Comparison of ENCODE assay signal across 12 cellular contexts in the genomic region with DNA sequence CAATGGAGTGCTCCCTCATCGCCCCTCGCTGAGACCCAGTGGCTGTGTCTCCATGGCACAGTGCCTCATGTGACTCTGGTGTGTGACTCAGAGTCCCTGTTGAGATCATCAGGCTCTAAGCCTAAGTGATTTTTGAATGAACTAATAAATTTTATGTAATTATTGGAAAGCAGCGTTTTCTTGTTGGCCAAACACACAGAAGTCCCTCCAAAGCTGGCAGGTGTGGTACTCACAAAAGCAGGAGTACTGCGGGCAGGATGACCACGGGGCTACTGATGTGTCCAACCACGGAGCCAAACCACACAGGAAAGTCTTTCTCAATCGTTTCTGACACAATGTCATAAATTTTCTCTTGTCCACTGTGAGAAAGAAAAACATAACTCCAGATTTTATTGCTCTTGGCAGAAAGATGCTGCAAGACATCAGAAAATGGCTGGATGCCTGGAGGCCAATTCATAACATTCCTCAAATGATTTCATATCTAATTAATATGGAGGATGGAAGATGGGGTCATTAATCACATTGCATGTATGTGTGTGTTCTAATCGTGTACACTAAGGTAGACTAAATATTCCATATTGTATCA. TPM values are rescaled to one million over a fixed set of nuclear protein-coding genes. Genes with fewer than 3 reads are reported as not detected.
A peak's percentile ranks its signal among the peaks of the same experiment; 100 is the strongest.
DNase-seq lines count a peak whose midpoint lies in the region; ATAC-seq, FAIRE-seq and TF ChIP-seq lines count a peak whose summit lies in the region.
"Had no signal": no experiment of that assay in that cellular context is flagged by ENCODE, and none has a peak within 500 bp of the region (broad histone marks: within the 10 kb centered on the region; RNA-seq: fewer than 3 reads in every experiment).

No MANE protein-coding gene starts in this region.

- H3K9me3 Mint-ChIP-seq in naive thymus-derived CD4-positive, alpha-beta T cell, result no peaks in the 10 kb centered on the region

- no peaks in the 10 kb centered on the region for H3K4me1 ChIP-seq in naive thymus-derived CD4-positive, alpha-beta T cell (ENCODE audit: control insufficient read depth in 2 of 2, insufficient read depth in 2 of 2, low read length in 2 of 2)

- H3K36me3 Mint-ChIP-seq in naive thymus-derived CD4-positive, alpha-beta T cell, result no peaks in the 10 kb centered on the region

- H3K36me3 ChIP-seq in naive thymus-derived CD4-positive, alpha-beta T cell (ENCODE audit: control insufficient read depth in 2 of 3, insufficient read depth in 3 of 3, low read length in 3 of 3), result no peaks in the 10 kb centered on the region
- H3K36me3 ChIP-seq: thyroid gland had no signal

- TF ChIP-seq CTCF in AG10803 (conservative IDR thresholded peaks at IDR 0.05; ENCODE audit: low read length), result no peak
- TF ChIP-seq CTCF in NB4 (IDR thresholded peaks at IDR 0.05; ENCODE audit: low read depth, low read length), result no peak
- no peak for TF ChIP-seq CTCF in omental fat pad (IDR thresholded peaks at IDR 0.05)

- no peak overlapping the region for H3K27ac Mint-ChIP-seq in naive thymus-derived CD4-positive, alpha-beta T cell

- H3K27me3 Mint-ChIP-seq in naive thymus-derived CD4-positive, alpha-beta T cell, result peaks cover 0 to 11% (median 0%) of the 10 kb centered on the region in 5 donors

- no peak overlapping the region for H3K27ac ChIP-seq in naive thymus-derived CD4-positive, alpha-beta T cell (ENCODE audit: low read depth, low read length)
- H3K27ac ChIP-seq: thyroid gland had no signal

- peak; percentile 74 for ATAC-seq in omental fat pad (ENCODE audit: low FRiP score)
- no peak for ATAC-seq in naive thymus-derived CD4-positive, alpha-beta T cell

- TF ChIP-seq POLR2A in NB4 (IDR thresholded peaks at IDR 0.05; ENCODE audit: extremely low read depth, insufficient read length), result no peak

- H3K4me3 ChIP-seq in AG10803 (ENCODE audit: low read length), result no peak overlapping the region
- H3K4me3 ChIP-seq in NB4 (ENCODE audit: low read depth, low read length), result no peak overlapping the region
- H3K4me3 ChIP-seq in naive thymus-derived CD4-positive, alpha-beta T cell (ENCODE audit: low read length), result no peak overlapping the region
- H3K4me3 ChIP-seq: thyroid gland had no signal

- intact Hi-C loops in naive thymus-derived CD4-positive, alpha-beta T cell (cut with micrococcal nuclease), result no loop called here

- H3K4me3 Mint-ChIP-seq in naive thymus-derived CD4-positive, alpha-beta T cell, result no peak overlapping the region

- FAIRE-seq in endometrium (lab: Jason Lieb, UNC), result peak; percentile 18
- FAIRE-seq in frontal cortex (lab: Jason Lieb, UNC), result no peak

- H3K9me3 ChIP-seq in naive thymus-derived CD4-positive, alpha-beta T cell (ENCODE audit: control insufficient read depth in 2 of 3, low read length in 3 of 3), result no peaks in the 10 kb centered on the region
- H3K9me3 ChIP-seq: thyroid gland had no signal

- H3K4me1 Mint-ChIP-seq in naive thymus-derived CD4-positive, alpha-beta T cell, result peaks cover 4 to 11% (median 7%) of the 10 kb centered on the region in 7 donors

- no peaks in the 10 kb centered on the region for H3K27me3 ChIP-seq in naive thymus-derived CD4-positive, alpha-beta T cell (ENCODE audit: control insufficient read depth in 2 of 2, insufficient read depth in 2 of 2, low read length in 2 of 2)
- H3K27me3 ChIP-seq: thyroid gland had no signal

- DNase-seq in AG10803 (ENCODE audit: low read depth) (peak; percentile 94), NB4 (ENCODE audit: low read depth) (peak; percentile 71), omental fat pad (ENCODE audit: low spot score) (peak; percentile 44), frontal cortex (ENCODE audit: low spot score in 2 of 2) (no peak), amniotic stem cell (lab: John Stamatoyannopoulos, UW) (no peak)
- no peak for DNase-seq in activated CD8-positive, alpha-beta memory T cell treated with anti-CD3 and anti-CD28 coated beads, Interleukin-2, amount 50 U/mL, for 4 hours
- DNase-seq in naive thymus-derived CD4-positive, alpha-beta T cell, result no peak
- DNase-seq: DMS 273 treated with DMSO at 0.1 percent for 48 hours, retina had no signal

- CTCF ChIA-PET in naive thymus-derived CD4-positive, alpha-beta T cell (lab: Charles Lee), result interaction anchor here (0.9 to 4.3 kb wide), 5 partner anchors 36 to 72 kb away, joined by 3 to 39 read pairs (median 4); no protein-coding TSS in a partner anchor

- POLR2A ChIA-PET in naive thymus-derived CD4-positive, alpha-beta T cell (lab: Charles Lee), result no interaction called here

RNA-seq across cellular contexts. Expression of gene STARD5, which starts 14.6 kb away (rescaled TPM):
- 1 to 10 TPM; 2.7 to 8.0 (median 5.0) TPM for total RNA-seq in omental fat pad
- total RNA-seq in frontal cortex, result 3.3 TPM
- total RNA-seq in naive thymus-derived CD4-positive, alpha-beta T cell, result 10 to 100 TPM in 3 of 5 experiments, 1 to 10 TPM in 2; 5.0 to 11.7 (median 10.1) TPM
- 10 to 100 TPM in 1 of 2 donors, 1 to 10 TPM in 1; 5.2 to 13.5 TPM for polyA plus RNA-seq in naive thymus-derived CD4-positive, alpha-beta T cell

RNA-seq across cellular contexts. Expression of gene TMC3, which starts 35.5 kb away (rescaled TPM):
- under 1 TPM in 1 of 4 donors, not detected in 3; 0.32 TPM for total RNA-seq in omental fat pad
- under 0.01 TPM for total RNA-seq in frontal cortex
- total RNA-seq in naive thymus-derived CD4-positive, alpha-beta T cell, result not detected
- not detected for polyA plus RNA-seq in naive thymus-derived CD4-positive, alpha-beta T cell
- polyA plus RNA-seq: esophagus had no signal

Comparison
In these comparisons a context has a peak if more than half of its experiments do, and no peak if none do; other contexts are left out.
1. DNase-seq: peak in AG10803 (single experiment), NB4 (single experiment) and omental fat pad (single experiment); none in frontal cortex (0 of 2), activated CD8-positive, alpha-beta memory T cell treated with anti-CD3 and anti-CD28 coated beads, Interleukin-2, amount 50 U/mL, for 4 hours (single experiment), naive thymus-derived CD4-positive, alpha-beta T cell (0 of 9) and amniotic stem cell (single experiment).